ENCODE assay signal across 8 cellular contexts in the genomic region with DNA sequence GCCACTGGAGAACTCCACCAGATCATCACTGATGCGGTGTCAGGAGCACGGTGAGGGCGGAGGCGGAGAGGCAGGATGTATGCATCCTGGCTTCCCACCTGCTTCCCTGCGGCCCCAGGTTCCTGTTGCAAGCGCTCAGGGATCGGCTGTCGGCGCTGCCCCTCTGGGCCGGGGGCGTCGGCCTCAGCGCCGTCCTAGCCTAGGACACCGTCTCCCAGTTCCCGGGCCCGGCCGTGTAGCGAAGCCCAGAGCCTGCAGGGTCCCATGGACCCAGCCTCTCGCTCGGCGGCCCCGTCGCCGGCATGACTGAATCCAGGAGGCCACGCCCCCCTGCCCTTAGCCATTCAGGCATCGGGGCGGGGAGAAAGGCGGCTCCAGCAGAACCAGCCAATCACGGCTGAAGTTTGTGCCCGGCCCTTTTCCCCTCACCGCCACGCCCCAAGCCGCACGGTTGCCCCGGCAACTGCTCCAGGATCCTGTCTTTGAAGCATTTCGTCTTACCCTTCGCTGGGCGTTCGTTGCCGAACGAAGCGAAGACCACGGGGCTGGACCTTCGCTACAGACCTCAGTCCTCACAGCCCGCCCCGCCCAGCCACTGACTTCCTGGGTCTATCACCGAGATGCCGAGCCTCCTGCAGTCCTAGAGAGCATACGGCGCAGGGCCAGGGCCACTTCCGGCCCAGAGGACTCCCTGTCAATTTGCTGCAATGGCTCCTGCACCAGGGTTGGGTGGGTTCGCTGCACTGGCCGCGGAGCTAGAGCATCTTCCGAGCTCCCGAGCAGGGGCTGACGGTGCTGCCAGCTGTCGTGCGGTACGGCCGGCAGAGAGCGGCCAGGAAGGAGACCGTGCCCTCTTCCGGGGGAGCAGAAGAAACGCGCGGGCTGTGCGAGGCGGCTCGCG. TPM values are rescaled to one million over a fixed set of nuclear protein-coding genes. Genes with fewer than 3 reads are reported as not detected.
DNase-seq lines count a peak whose midpoint lies in the region; ATAC-seq, FAIRE-seq and TF ChIP-seq lines count a peak whose summit lies in the region.

No MANE protein-coding gene starts in this region.

- DNase-seq in GM12892 (ENCODE audit: insufficient read length) (peak; percentile 92), NCI-H1436 (lab: John Stamatoyannopoulos, UW) (peak; percentile 94), SW480 (ENCODE audit: low spot score) (peak; percentile 91), left cardiac atrium (peak; percentile 97), prostate gland (ENCODE audit: low spot score) (peak; percentile 96)

- intact Hi-C loops in left cardiac atrium (cut with DNase I) (no loop called here), prostate gland (cut with DNase I) (no loop called here)

- H3K4me1 ChIP-seq in prostate gland (replicated peaks) (peaks cover 8% of the 10 kb centered on the region), urinary bladder (ENCODE audit: insufficient read depth) (no peaks in the 10 kb centered on the region)

- no peaks in the 10 kb centered on the region for H3K27me3 ChIP-seq in prostate gland (replicated peaks; ENCODE audit: insufficient read depth)

- H3K9me3 ChIP-seq in prostate gland, result no peaks in the 10 kb centered on the region

- FAIRE-seq in GM12892 (lab: Jason Lieb, UNC), result peak; percentile 99

- TF ChIP-seq POLR2A in GM12892 (IDR thresholded peaks at IDR 0.05; ENCODE audit: low read depth, low read length) (peak; percentile 77), prostate gland (IDR thresholded peaks at IDR 0.05) (peak; percentile 68)

- peak overlapping the region; percentile 53 for H3K27ac ChIP-seq in adipose tissue (ENCODE audit: low read depth, low read length)
- peak overlapping the region; percentile 73 to 78 for H3K27ac ChIP-seq in prostate gland
- peak overlapping the region; percentile 31 for H3K27ac ChIP-seq in urinary bladder (ENCODE audit: low read depth)

- WGBS in adipose tissue, 3 donors, result 0% methylated on average over 56 to 72 of the region's 72 CpGs
- under 1% methylated on average over 66 of the region's 72 CpGs for WGBS in prostate gland
- under 1% methylated on average over 72 of the region's 72 CpGs for WGBS in urinary bladder

- ATAC-seq in HG02840 (IDR thresholded peaks at IDR 0.05; ENCODE audit: low FRiP score, unreplicated experiment), result peak; percentile 86
- ATAC-seq in left cardiac atrium, result peak; percentile 97 to 98

- peaks cover 6% of the 10 kb centered on the region in 2 donors for H3K36me3 ChIP-seq in prostate gland
- H3K36me3 ChIP-seq in urinary bladder (ENCODE audit: insufficient read depth), result no peaks in the 10 kb centered on the region

- TF ChIP-seq CTCF in prostate gland (IDR thresholded peaks at IDR 0.05), result peak in 2 of 4 experiments; percentile 6 to 36

- peak overlapping the region; percentile 52 to 57 for H3K4me3 ChIP-seq in prostate gland
- H3K4me3 ChIP-seq in urinary bladder (ENCODE audit: low read depth, low read length), result peak overlapping the region; percentile 52

RNA-seq across cellular contexts. Expression of a gene that starts 10.6 kb away (rescaled TPM):
- 1.6 TPM for polyA plus RNA-seq in GM12892 (2012; ENCODE audit: missing spikeins)
- polyA plus RNA-seq in adipose tissue (1 to 10 TPM; 5.1 to 6.6 (median 5.2) TPM), urinary bladder (16.0 TPM)
- total RNA-seq in left cardiac atrium (1 to 10 TPM; 6.5 to 6.7 TPM), prostate gland (10 to 100 TPM; 18.4 to 28.1 TPM), urinary bladder (4.0 TPM)

RNA-seq across cellular contexts. Expression of a gene that starts 11.8 kb away (rescaled TPM):
- not detected for polyA plus RNA-seq in GM12892 (2012; ENCODE audit: missing spikeins)
- polyA plus RNA-seq in adipose tissue, result 10 to 100 TPM in 2 of 3 donors, 1 to 10 TPM in 1; 8.7 to 16.0 (median 13.2) TPM
- 1 to 10 TPM; 7.0 to 7.2 TPM for total RNA-seq in left cardiac atrium
- total RNA-seq in prostate gland, result 10 to 100 TPM; 20.9 to 27.0 TPM
- total RNA-seq in urinary bladder, result 8.9 TPM
- polyA plus RNA-seq in urinary bladder, result 16.4 TPM

RNA-seq across cellular contexts. Expression of a gene that starts 25.1 kb away (rescaled TPM):
- polyA plus RNA-seq in GM12892 (2012; ENCODE audit: missing spikeins), result not detected
- polyA plus RNA-seq in adipose tissue (not detected), urinary bladder (not detected)
- total RNA-seq in left cardiac atrium (not detected), prostate gland (under 1 TPM in 1 of 2 donors, not detected in 1; 0.57 TPM), urinary bladder (not detected)

RNA-seq across cellular contexts. Expression of a gene that starts 58.8 kb away (rescaled TPM):
- 373 TPM for polyA plus RNA-seq in GM12892 (2012; ENCODE audit: missing spikeins)
- 100 to 1,000 TPM in 1 of 3 donors, 10 to 100 TPM in 2; 77.7 to 209 (median 87.0) TPM for polyA plus RNA-seq in adipose tissue
- total RNA-seq in left cardiac atrium, result 10 to 100 TPM; 51.7 to 64.0 TPM
- total RNA-seq in prostate gland, result 10 to 100 TPM; 13.5 to 33.3 TPM
- 18.1 TPM for total RNA-seq in urinary bladder
- 28.0 TPM for polyA plus RNA-seq in urinary bladder

Comparison
In these comparisons a context has a peak if more than half of its experiments do, and no peak if none do; other contexts are left out.
1. Peak in every context shown above with its lines: DNase-seq, ATAC-seq, H3K4me3 ChIP-seq and H3K27ac ChIP-seq.